Comparison of ENCODE assay signal across 8 cellular contexts in the genomic region with DNA sequence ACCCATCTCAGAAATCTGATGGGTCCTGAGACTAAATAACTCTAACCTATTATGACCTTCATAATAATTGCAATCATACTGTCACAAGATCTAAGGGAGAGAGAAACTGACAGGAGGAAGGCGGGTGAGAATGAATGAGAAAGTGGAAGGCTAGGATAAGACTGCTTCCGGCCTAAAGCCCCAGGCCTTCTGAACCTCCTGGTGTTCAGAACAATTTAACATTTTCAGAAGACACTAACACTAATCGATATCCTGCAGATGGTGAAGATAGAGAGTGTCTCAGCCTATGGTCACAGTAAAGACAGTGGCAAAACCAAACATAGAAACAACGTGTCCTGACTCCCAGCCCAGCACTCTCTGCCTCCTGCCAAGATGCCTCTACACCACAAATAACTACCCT. TPM values are rescaled to one million over a fixed set of nuclear protein-coding genes. Genes with fewer than 3 reads are reported as not detected.
DNase-seq lines count a peak whose midpoint lies in the region; FAIRE-seq and TF ChIP-seq lines count a peak whose summit lies in the region.

No MANE protein-coding gene starts in this region.

- no peaks in the 10 kb centered on the region for H3K27me3 Mint-ChIP-seq in Calu3 (ENCODE audit: unreplicated experiment)

- H2AFZ ChIP-seq in endothelial cell of umbilical vein (ENCODE audit: low read depth, low read length), result no peak overlapping the region

- H3K4me1 ChIP-seq in endothelial cell of umbilical vein (ENCODE audit: control insufficient read depth, extremely low read depth, insufficient read depth, low read length) (peaks cover 16% of the 10 kb centered on the region), ovary (ENCODE audit: insufficient read depth) (peaks cover 3% of the 10 kb centered on the region)

- peak overlapping the region; percentile 95 for H3K4me2 ChIP-seq in endothelial cell of umbilical vein (ENCODE audit: insufficient read depth, low read length)

- CTCF ChIA-PET in Calu3 (lab: Charles Lee) (no interaction called here), endothelial cell of umbilical vein (lab: Charles Lee) (no interaction called here)

- no peak for TF ChIP-seq EP300 in ovary (IDR thresholded peaks at IDR 0.05)

- POLR2A ChIA-PET in endothelial cell of umbilical vein (lab: Charles Lee), result no interaction called here

- H3K9me1 ChIP-seq in endothelial cell of umbilical vein (replicated peaks; ENCODE audit: control insufficient read depth, extremely low read depth, insufficient read depth, low read length), result no peaks in the 10 kb centered on the region

- H3K36me3 ChIP-seq in endothelial cell of umbilical vein (ENCODE audit: control insufficient read depth in 2 of 2, extremely low read depth in 1 of 2, insufficient read depth in 2 of 2, low read length in 2 of 2) (peaks cover 41 to 42% of the 10 kb centered on the region in 2 experiments), ovary (no peaks in the 10 kb centered on the region)

- H3K27ac ChIP-seq in endothelial cell of umbilical vein (ENCODE audit: insufficient read depth, low read depth, low read length), result peak overlapping the region; percentile 98
- H3K27ac ChIP-seq in ovary, result peak overlapping the region; percentile 82 to 94

- DNase-seq in Calu3, result no peak
- DNase-seq in OCI-M1 (lab: John Stamatoyannopoulos, UW), result peak; percentile 42
- no peak for DNase-seq in endothelial cell of umbilical vein (ENCODE audit: low read depth, low spot score)
- DNase-seq in ovary, result no peak
- DNase-seq in epidermal melanocyte (ENCODE audit: insufficient read length, low spot score), result no peak
- DNase-seq in NCI-H146 (lab: John Stamatoyannopoulos, UW), result no peak
- DNase-seq in mucosa of gallbladder (ENCODE audit: low spot score), result no peak
- DNase-seq in NCI-H226, result no peak

- H3K9me3 Mint-ChIP-seq in Calu3 (ENCODE audit: low read depth, unreplicated experiment), result no peaks in the 10 kb centered on the region

- no TSS peak for BruUV-seq in Calu3 (replicated peaks; lab: Mats Ljungman, UMichigan)
- BruUV-seq in endothelial cell of umbilical vein (replicated peaks; lab: Mats Ljungman, UMichigan), result no TSS peak

- intact Hi-C loops in Calu3 (cut with micrococcal nuclease; ENCODE audit: unreplicated experiment), result no loop called here
- intact Hi-C loops in endothelial cell of umbilical vein (cut with micrococcal nuclease), result no loop called here
- intact Hi-C loops in ovary (cut with DNase I), result loop anchor here in 1 of 4 donors (10.0 kb wide), 1 partner anchor 314 kb away; no protein-coding TSS in a partner anchor

- peaks cover 28% of the 10 kb centered on the region for H3K4me1 Mint-ChIP-seq in Calu3 (ENCODE audit: low read depth, unreplicated experiment)

- H3K27me3 ChIP-seq in endothelial cell of umbilical vein (ENCODE audit: control insufficient read depth in 2 of 2, insufficient read depth in 2 of 2, low read length in 2 of 2) (no peaks in the 10 kb centered on the region), ovary (no peaks in the 10 kb centered on the region)

- TF ChIP-seq POLR2A in endothelial cell of umbilical vein (IDR thresholded peaks at IDR 0.05; ENCODE audit: low read depth, low read length) (no peak), ovary (IDR thresholded peaks at IDR 0.05) (no peak)

- no peak for TF ChIP-seq CTCF in Calu3 (IDR thresholded peaks at IDR 0.05; ENCODE audit: unreplicated experiment)
- no peak for TF ChIP-seq CTCF in endothelial cell of umbilical vein (IDR thresholded peaks at IDR 0.05; ENCODE audit: extremely low read depth in 1 of 2, insufficient read depth in 1 of 2, low read depth in 1 of 2, low read length in 2 of 2)
- no peak for TF ChIP-seq CTCF in ovary (IDR thresholded peaks at IDR 0.05)

- H3K9ac ChIP-seq in endothelial cell of umbilical vein (replicated peaks; ENCODE audit: extremely low read depth, insufficient read depth, low read length), result peak overlapping the region; percentile 99

- peak overlapping the region; percentile 98 for H3K27ac Mint-ChIP-seq in Calu3 (ENCODE audit: unreplicated experiment)

- no peaks in the 10 kb centered on the region for H3K9me3 ChIP-seq in endothelial cell of umbilical vein (replicated peaks; ENCODE audit: control insufficient read depth, insufficient read depth, low read length)
- H3K9me3 ChIP-seq in ovary, result no peaks in the 10 kb centered on the region

- peak overlapping the region; percentile 88 for H3K4me3 Mint-ChIP-seq in Calu3 (ENCODE audit: low read depth, unreplicated experiment)

- no peak for FAIRE-seq in endothelial cell of umbilical vein (lab: Jason Lieb, UNC)

- peaks cover 4% of the 10 kb centered on the region for H4K20me1 ChIP-seq in endothelial cell of umbilical vein (replicated peaks; ENCODE audit: control insufficient read depth, extremely low read depth, insufficient read depth, low read length)

- 6 to 18% (median 17%) methylated on average over 4 of the region's 4 CpGs for WGBS in ovary, 3 donors

- peaks cover 67% of the 10 kb centered on the region for H3K36me3 Mint-ChIP-seq in Calu3 (ENCODE audit: insufficient read depth, unreplicated experiment)

- H3K79me2 ChIP-seq in endothelial cell of umbilical vein (ENCODE audit: control insufficient read depth, insufficient read depth, low read length), result peaks cover 41% of the 10 kb centered on the region

- H3K4me3 ChIP-seq in endothelial cell of umbilical vein (replicated peaks in 1 of 3; ENCODE audit: insufficient read depth in 1 of 3, low read depth in 1 of 3, low read length in 3 of 3), result peak overlapping the region; percentile 86 to 93 (median 88)
- peak overlapping the region; percentile 73 for H3K4me3 ChIP-seq in ovary

- dilution Hi-C loops in endothelial cell of umbilical vein (cut with MboI; ENCODE audit: extremely low pct_ligation_motif_present, low sequenced_read_pairs), result no loop called here

TF ChIP-seq in endothelial cell of umbilical vein, 7 proteins besides CTCF, POLR2A, EP300 and RAD21:
- TF ChIP-seq MYC (IDR thresholded peaks at IDR 0.05; ENCODE audit: low read depth, low read length) (no peak), JUN (IDR thresholded peaks at IDR 0.05; ENCODE audit: borderline replicate concordance, insufficient read depth, insufficient read length, low read depth) (no peak), FOS (IDR thresholded peaks at IDR 0.05; ENCODE audit: borderline replicate concordance, insufficient read depth, low read length) (no peak), GATA2 (IDR thresholded peaks at IDR 0.05; ENCODE audit: insufficient read depth, insufficient read length, low read depth, low read length) (no peak), POLR2AphosphoS5 (IDR thresholded peaks at IDR 0.05; ENCODE audit: insufficient read depth, low read depth, low read length) (no peak)
- TF ChIP-seq, protein P1, sequence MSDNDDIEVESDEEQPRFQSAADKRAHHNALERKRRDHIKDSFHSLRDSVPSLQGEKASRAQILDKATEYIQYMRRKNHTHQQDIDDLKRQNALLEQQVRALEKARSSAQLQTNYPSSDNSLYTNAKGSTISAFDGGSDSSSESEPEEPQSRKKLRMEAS (IDR thresholded peaks at IDR 0.05; ENCODE audit: insufficient read depth, insufficient read length), result no peak

RNA-seq across cellular contexts. Expression of gene RPS14, which starts 1.2 kb away (rescaled TPM):
- total RNA-seq in Calu3 (2022), result 2,194 and 2,330 TPM in 2 replicates
- 1,852 and 2,034 TPM in 2 replicates for total RNA-seq in endothelial cell of umbilical vein
- polyA plus RNA-seq in endothelial cell of umbilical vein, result 4,491 and 5,521 TPM in 2 replicates
- polyA plus RNA-seq in endothelial cell of umbilical vein (2011; cell fraction: cytosol; rRNA removed), result 6,503 and 7,036 TPM in 2 replicates
- polyA plus RNA-seq in endothelial cell of umbilical vein (2011; cell fraction: nucleus; rRNA removed), result 1,366 and 1,419 TPM in 2 replicates
- polyA plus RNA-seq in endothelial cell of umbilical vein (2012), result 2,965 and 3,232 TPM in 2 replicates
- 1,106 and 1,289 TPM in 2 replicates for polyA minus RNA-seq in endothelial cell of umbilical vein
- 648 TPM for polyA minus RNA-seq in endothelial cell of umbilical vein (2011; cell fraction: cytosol; rRNA and poly(A)+ RNA removed)
- polyA minus RNA-seq in endothelial cell of umbilical vein (2011; cell fraction: nucleus; rRNA and poly(A)+ RNA removed), result 121 and 122 TPM in 2 replicates
- 1,000 to 10,000 TPM; 2,727 to 9,295 (median 4,211) TPM for total RNA-seq in ovary
- 1,000 to 10,000 TPM; 2,234 to 8,183 TPM for polyA plus RNA-seq in ovary
- 1,424 TPM for total RNA-seq in mucosa of gallbladder

RNA-seq across cellular contexts. Expression of gene CD74, which starts 35.6 kb away (rescaled TPM):
- total RNA-seq in Calu3 (2022) (773 and 1,091 TPM in 2 replicates), endothelial cell of umbilical vein (0.76 and 1.3 TPM in 2 replicates), ovary (100 to 1,000 TPM in 6 of 7 donors, 10 to 100 TPM in 1; 96.9 to 750 (median 384) TPM), mucosa of gallbladder (1,336 TPM)
- polyA plus RNA-seq in endothelial cell of umbilical vein (0.56 and 0.62 TPM in 2 replicates), ovary (1,000 to 10,000 TPM in 1 of 2 donors, 100 to 1,000 TPM in 1; 280 to 1,292 TPM)
- 0.34 and 0.49 TPM in 2 replicates for polyA plus RNA-seq in endothelial cell of umbilical vein (2011; cell fraction: cytosol; rRNA removed)
- 0.12 and 0.29 TPM in 2 replicates for polyA plus RNA-seq in endothelial cell of umbilical vein (2011; cell fraction: nucleus; rRNA removed)
- polyA plus RNA-seq in endothelial cell of umbilical vein (2012), result 1.1 and 2.6 TPM in 2 replicates
- 0.32 and 0.91 TPM in 2 replicates for polyA minus RNA-seq in endothelial cell of umbilical vein
- polyA minus RNA-seq in endothelial cell of umbilical vein (2011; cell fraction: cytosol; rRNA and poly(A)+ RNA removed), result not detected
- not detected in 2 replicates for polyA minus RNA-seq in endothelial cell of umbilical vein (2011; cell fraction: nucleus; rRNA and poly(A)+ RNA removed)

RNA-seq across cellular contexts. Expression of gene NDST1, which starts 59.6 kb away (rescaled TPM):
- total RNA-seq in Calu3 (2022), result 62.5 and 72.6 TPM in 2 replicates
- 86.5 and 102 TPM in 2 replicates for total RNA-seq in endothelial cell of umbilical vein
- 38.6 and 42.6 TPM in 2 replicates for polyA plus RNA-seq in endothelial cell of umbilical vein
- polyA plus RNA-seq in endothelial cell of umbilical vein (2011; cell fraction: cytosol; rRNA removed), result 32.7 and 36.4 TPM in 2 replicates
- polyA plus RNA-seq in endothelial cell of umbilical vein (2011; cell fraction: nucleus; rRNA removed), result 52.9 and 53.3 TPM in 2 replicates
- 38.6 and 45.7 TPM in 2 replicates for polyA plus RNA-seq in endothelial cell of umbilical vein (2012)
- polyA minus RNA-seq in endothelial cell of umbilical vein, result 59.5 and 71.2 TPM in 2 replicates
- polyA minus RNA-seq in endothelial cell of umbilical vein (2011; cell fraction: cytosol; rRNA and poly(A)+ RNA removed), result 6.8 TPM
- polyA minus RNA-seq in endothelial cell of umbilical vein (2011; cell fraction: nucleus; rRNA and poly(A)+ RNA removed), result 36.7 and 45.1 TPM in 2 replicates
- 100 to 1,000 TPM in 3 of 7 donors, 10 to 100 TPM in 4; 31.0 to 139 (median 92.8) TPM for total RNA-seq in ovary
- polyA plus RNA-seq in ovary, result 10 to 100 TPM; 31.8 to 44.1 TPM
- 80.7 TPM for total RNA-seq in mucosa of gallbladder

Comparison
In these comparisons a context has a peak if more than half of its experiments do, and no peak if none do; other contexts are left out.
1. RNA of gene CD74, which starts 35.6 kb away (total RNA-seq): 1,336 TPM in mucosa of gallbladder (single experiment), 773 to 1,091 TPM in Calu3 and 96.9 to 750 TPM in ovary; 0.76 to 1.3 TPM in endothelial cell of umbilical vein; every median in the first group is over 10 times any median in the second.